25 cellular contexts compared by ENCODE assay signal in genomic region chr4:176451441-176451840, GRCh38.
A peak's percentile ranks its signal among the peaks of the same experiment; 100 is the strongest.
DNase-seq lines count a peak whose midpoint lies in the region; ATAC-seq and TF ChIP-seq lines count a peak whose summit lies in the region.
"Had no signal": no experiment of that assay in that cellular context is flagged by ENCODE, and none has a peak within 500 bp of the region (broad histone marks: within the 10 kb centered on the region; RNA-seq: fewer than 3 reads in every experiment).

No MANE protein-coding gene starts in this region.

- H3K27ac ChIP-seq in gastroesophageal sphincter, result no peak overlapping the region
- H3K27ac ChIP-seq: colonic mucosa, esophagus muscularis mucosa, RWPE1, thyroid gland had no signal

- H3K4me3 ChIP-seq in gastroesophageal sphincter, result no peak overlapping the region
- H3K4me3 ChIP-seq: colonic mucosa, esophagus muscularis mucosa, thyroid gland had no signal

- H3K36me3 ChIP-seq in gastroesophageal sphincter, result no peaks in the 10 kb centered on the region
- H3K36me3 ChIP-seq: colonic mucosa, esophagus muscularis mucosa, thyroid gland had no signal

- in situ Hi-C loops in G401 (cut with HindIII; ENCODE audit: low sequenced_read_pairs), result no loop called here

- DNase-seq in NCI-H1417 (lab: John Stamatoyannopoulos, UW), result peak in 2 of 3 experiments; percentile 47 to 84
- peak; percentile 55 for DNase-seq in NCI-H748 treated with DMSO at 0.1 percent for 48 hours (lab: John Stamatoyannopoulos, UW)
- DNase-seq in hippocampal formation (lab: John Stamatoyannopoulos, UW), result peak; percentile 19 to 40
- DNase-seq in nucleus accumbens (lab: John Stamatoyannopoulos, UW), result peak in 48 of 56 donors; percentile 2 to 78 (median 40)
- no peak for DNase-seq in G401 (ENCODE audit: low spot score)
- DNase-seq in left colon, result no peak
- DNase-seq: activated CD4-positive, alpha-beta T cell treated with anti-CD3 and anti-CD28 coated beads for 36 hours; activated T-cell treated with anti-CD3 and anti-CD28 coated beads, Interleukin-2, amount 50 U/mL, for 24 hours; colonic mucosa; EL; kidney; NCI-H1092; NCI-H2171 treated with DMSO at 0.1 percent for 48 hours; NCI-H526; SK-N-SH; stimulated activated naive CD8-positive, alpha-beta T cell treated with anti-CD3 and anti-CD28 coated beads, Interleukin-15, Interleukin-2, amounts not matched to agents 100 U/mL and 50 U/mL, for 24 hours; T-helper 17 cell; thyroid gland had no signal

- TF ChIP-seq EP300 in gastroesophageal sphincter (IDR thresholded peaks at IDR 0.05), result no peak

- 69% methylated on average over 6 of the region's 6 CpGs; no CpG with 5 or more reads in 1 of the 2 donors for WGBS in gastroesophageal sphincter (ENCODE audit: low coverage in 1 of 2), 2 donors

- H3K9me3 ChIP-seq in gastroesophageal sphincter, result no peaks in the 10 kb centered on the region
- H3K9me3 ChIP-seq: colonic mucosa, esophagus muscularis mucosa, thyroid gland had no signal

- ATAC-seq in gastroesophageal sphincter (no peak), left colon (no peak), GM18520 (IDR thresholded peaks at IDR 0.05; ENCODE audit: unreplicated experiment) (no peak)
- ATAC-seq: activated CD4-positive, alpha-beta T cell treated with anti-CD3 and anti-CD28 coated beads for 36 hours; HCT116; HepG2; sciatic nerve; stimulated activated naive CD8-positive, alpha-beta T cell treated with anti-CD3 and anti-CD28 coated beads, Interleukin-15, Interleukin-2, amounts not matched to agents 100 U/mL and 50 U/mL, for 24 hours; T-helper 17 cell had no signal

- H3K27me3 ChIP-seq in gastroesophageal sphincter, result no peaks in the 10 kb centered on the region
- H3K27me3 ChIP-seq: colonic mucosa, esophagus muscularis mucosa, thyroid gland had no signal

- no peak for TF ChIP-seq POLR2A in gastroesophageal sphincter (IDR thresholded peaks at IDR 0.05)

- intact Hi-C loops in left colon (cut with DNase I, micrococcal nuclease), result no loop called here

- TF ChIP-seq CTCF in gastroesophageal sphincter (IDR thresholded peaks at IDR 0.05), result no peak

- no peaks in the 10 kb centered on the region for H3K4me1 ChIP-seq in gastroesophageal sphincter
- H3K4me1 ChIP-seq: colonic mucosa, esophagus muscularis mucosa had no signal

Comparison
In these comparisons a context has a peak if more than half of its experiments do, and no peak if none do; other contexts are left out.
1. DNase-seq: peak in NCI-H1417 (2 of 3), NCI-H748 treated with DMSO at 0.1 percent for 48 hours (single experiment), hippocampal formation (2 of 2) and nucleus accumbens (48 of 56); none in G401 (single experiment) and left colon (0 of 2).